29 cellular contexts compared by ENCODE assay signal in the genomic region with DNA sequence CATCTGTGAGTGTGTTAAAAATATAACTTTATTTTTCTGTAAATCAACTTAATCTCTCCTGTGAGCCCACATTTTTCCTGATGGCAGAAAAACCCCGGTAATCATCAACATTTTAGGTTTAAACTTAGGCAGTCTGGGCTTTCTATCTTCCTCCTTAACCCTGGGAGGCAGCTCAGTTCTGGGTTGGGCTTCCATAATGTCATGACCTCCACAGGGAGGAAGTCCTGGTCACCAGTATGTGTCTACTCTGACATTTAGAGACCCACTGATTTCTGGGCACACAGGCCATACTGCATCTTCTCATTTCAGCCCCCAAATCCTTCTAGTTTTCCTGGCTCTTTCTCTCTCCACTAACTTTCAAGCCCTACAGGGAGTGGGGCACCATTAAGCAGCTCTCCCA.
"Had no signal": no experiment of that assay in that cellular context is flagged by ENCODE, and none has a peak within 500 bp of the region (broad histone marks: within the 10 kb centered on the region; RNA-seq: fewer than 3 reads in every experiment).

No MANE protein-coding gene starts in this region.

- ATAC-seq: naive thymus-derived CD8-positive, alpha-beta T cell; natural killer cell treated with Interleukin-12 subunit alpha and Interleukin-12 subunit beta and Interleukin-15 and Interleukin-18, amount 100 ng/mL, for 72 hours; psoas muscle; right cardiac atrium; sciatic nerve; stimulated activated memory B cell treated with anti-CD40 and anti-IgM and Interleukin-4, amounts not matched to agents 10 μg/mL and 1 μg/mL and 100 μg/mL, for 72 hours; stimulated activated naive CD8-positive, alpha-beta T cell treated with anti-CD3 and anti-CD28 coated beads, Interleukin-15, amount 100 ng/mL, for 72 hours; stimulated activated naive CD8-positive, alpha-beta T cell treated with anti-CD3 and anti-CD28 coated beads, Interleukin-15, Interleukin-2, amounts not matched to agents 100 U/mL and 50 U/mL, for 24 hours; upper lobe of right lung had no signal

- DNase-seq: naive thymus-derived CD8-positive, alpha-beta T cell; nephron progenitor cell; occipital lobe; ovary; posterior cingulate gyrus; psoas muscle; right cardiac atrium; spleen; stimulated activated CD4-positive, alpha-beta T cell treated with anti-CD3 and anti-CD28 coated beads, Interleukin-12 subunit alpha, Interleukin-12 subunit beta, amount 100 ng/mL, for 4 hours; stimulated activated CD4-positive, alpha-beta T cell treated with anti-CD3 and anti-CD28 coated beads, Interleukin-1b, Interleukin-23, amount 100 ng/mL, for 48 hours; stimulated activated CD4-positive, alpha-beta T cell treated with anti-CD3 and anti-CD28 coated beads, Interleukin-4, amount 100 ng/mL, for 1 hour; stimulated activated CD4-positive, alpha-beta T cell treated with anti-CD3 and anti-CD28 coated beads, Interleukin-4, amount 100 ng/mL, for 4 hours; stimulated activated CD8-positive, alpha-beta memory T cell treated with anti-CD3 and anti-CD28 coated beads, Interleukin-4, amount 100 ng/mL, for 48 hours; stimulated activated naive CD4-positive, alpha-beta T cell; stimulated activated naive CD8-positive, alpha-beta T cell treated with anti-CD3 and anti-CD28 coated beads, Interleukin-15, amount 100 ng/mL, for 72 hours; stimulated activated naive CD8-positive, alpha-beta T cell treated with anti-CD3 and anti-CD28 coated beads, Interleukin-15, Interleukin-2, amounts not matched to agents 100 U/mL and 50 U/mL, for 24 hours; substantia nigra; testis; tibial artery; transverse colon; upper lobe of right lung; uterus had no signal

- H3K36me3 ChIP-seq: ovary, spleen, suprapubic skin, tibial artery, transverse colon, upper lobe of right lung, uterus had no signal

- H3K27ac ChIP-seq: ovary, parathyroid adenoma, psoas muscle, skin epidermis, suprapubic skin, testis, tibial artery, transverse colon, upper lobe of right lung, uterus had no signal

- H3K9me3 ChIP-seq: ovary, psoas muscle, spleen, suprapubic skin, testis, tibial artery, transverse colon, upper lobe of right lung, uterus had no signal

- H3K4me3 ChIP-seq: ovary, psoas muscle, skin epidermis, smooth muscle cell, spleen, suprapubic skin, testis, tibial artery, transverse colon, upper lobe of right lung, uterus had no signal

- H2AFZ ChIP-seq: parathyroid adenoma had no signal

- H3K4me1 ChIP-seq: parathyroid adenoma, suprapubic skin, testis, tibial artery, transverse colon, uterus had no signal

- H3K79me2 ChIP-seq: parathyroid adenoma had no signal

- H3K9ac ChIP-seq: parathyroid adenoma had no signal

- H3K27me3 ChIP-seq: ovary, spleen, suprapubic skin, testis, tibial artery, transverse colon, upper lobe of right lung, uterus had no signal

- H3K4me2 ChIP-seq: smooth muscle cell had no signal
